Comparison of ENCODE assay signal across 18 cellular contexts in genomic region chr1:10669570-10669969, GRCh38.
DNase-seq lines count a peak whose midpoint lies in the region; ATAC-seq and TF ChIP-seq lines count a peak whose summit lies in the region.
"Had no signal": no experiment of that assay in that cellular context is flagged by ENCODE, and none has a peak within 500 bp of the region (broad histone marks: within the 10 kb centered on the region; RNA-seq: fewer than 3 reads in every experiment).

No MANE protein-coding gene starts in this region.

- H3K9ac ChIP-seq in mammary epithelial cell (ENCODE audit: insufficient read depth, low read length) (no peak overlapping the region), rectal smooth muscle tissue (ENCODE audit: low read length) (no peak overlapping the region)

- CTCF ChIA-PET in mammary epithelial cell (lab: Charles Lee; ENCODE audit: low non-redundant PET) = no interaction called here

- H3K9me3 ChIP-seq in breast epithelium = no peaks in the 10 kb centered on the region
- H3K9me3 ChIP-seq in mammary epithelial cell (replicated peaks; ENCODE audit: insufficient read depth, low read length) = no peaks in the 10 kb centered on the region
- no peaks in the 10 kb centered on the region for H3K9me3 ChIP-seq in uterus
- H3K9me3 ChIP-seq: BE2C, HAP-1 had no signal

- dilution Hi-C loops in mammary epithelial cell (cut with HindIII; ENCODE audit: low sequenced_read_pairs) = no loop called here

- H3K27ac ChIP-seq in breast epithelium (peak overlapping the region; percentile 32 to 80), mammary epithelial cell (ENCODE audit: insufficient read depth, low read depth, low read length) (no peak overlapping the region), rectal smooth muscle tissue (ENCODE audit: low read depth, low read length) (peak overlapping the region; percentile 96), uterus (peak overlapping the region; percentile 41 to 55)

- ATAC-seq in HG02884 (IDR thresholded peaks at IDR 0.05; ENCODE audit: unreplicated experiment) (no peak), HG03095 (IDR thresholded peaks at IDR 0.05; ENCODE audit: unreplicated experiment) (no peak)

- H3K27me3 ChIP-seq in breast epithelium (peaks cover 0 to 3% of the 10 kb centered on the region in 2 donors), mammary epithelial cell (ENCODE audit: insufficient read depth, low read length) (no peaks in the 10 kb centered on the region), rectal smooth muscle tissue (ENCODE audit: control insufficient read depth, insufficient read depth, low read length) (no peaks in the 10 kb centered on the region), uterus (no peaks in the 10 kb centered on the region)
- H3K27me3 ChIP-seq: BE2C had no signal

- H3K36me3 ChIP-seq in breast epithelium (no peaks in the 10 kb centered on the region), mammary epithelial cell (ENCODE audit: insufficient read depth, low read length) (no peaks in the 10 kb centered on the region), rectal smooth muscle tissue (ENCODE audit: control insufficient read depth, insufficient read depth, low read length) (peaks cover 2% of the 10 kb centered on the region), uterus (no peaks in the 10 kb centered on the region)
- H3K36me3 ChIP-seq: BE2C, HAP-1 had no signal

- in situ Hi-C loops in mammary epithelial cell (cut with MboI; ENCODE audit: low sequenced_read_pairs in 2 of 2) (no loop called here), GM13977 (cut with MboI; ENCODE audit: low pct_unique_long_range_greater_than_20kb, low sequenced_read_pairs, unreplicated experiment) (no loop called here)

- intact Hi-C loops in breast epithelium (cut with DNase I; ENCODE audit: low total_unique reads) (no loop called here), mammary epithelial cell (cut with micrococcal nuclease) (no loop called here), uterus (cut with DNase I; ENCODE audit: low total_unique reads) (no loop called here)

- no peak overlapping the region for H3K4me2 ChIP-seq in mammary epithelial cell (ENCODE audit: insufficient read depth, low read depth, low read length)

- no peak for DNase-seq in breast epithelium (ENCODE audit: low spot score in 2 of 2)
- DNase-seq in mammary epithelial cell = no peak
- DNase-seq in left kidney (ENCODE audit: low read depth, low spot score) = peak; percentile 48
- DNase-seq in uterus = no peak
- no peak for DNase-seq in GM13977 (ENCODE audit: low spot score)
- DNase-seq: BE2C; Calu3; CD4-positive, alpha-beta memory T cell; NCI-H1105 treated with DMSO at 0.1 percent for 48 hours; NCI-H1694 treated with DMSO at 0.1 percent for 48 hours; NCI-H2107; NCI-H226; NCI-H526; SIG-M5 had no signal

- H3K4me3 ChIP-seq in breast epithelium = no peak overlapping the region
- H3K4me3 ChIP-seq in mammary epithelial cell (replicated peaks in 1 of 3; ENCODE audit: insufficient read depth in 1 of 3, low read depth in 2 of 3, low read length in 3 of 3) = no peak overlapping the region
- no peak overlapping the region for H3K4me3 ChIP-seq in rectal smooth muscle tissue (ENCODE audit: low read length)
- H3K4me3 ChIP-seq in uterus = no peak overlapping the region
- H3K4me3 ChIP-seq: HAP-1 had no signal

- TF ChIP-seq POLR2A in breast epithelium (IDR thresholded peaks at IDR 0.05) = no peak
- no peak for TF ChIP-seq POLR2A in uterus (IDR thresholded peaks at IDR 0.05)

- no peaks in the 10 kb centered on the region for H4K20me1 ChIP-seq in mammary epithelial cell (ENCODE audit: insufficient read depth, low read length)

- H2AFZ ChIP-seq in mammary epithelial cell (ENCODE audit: low read depth, low read length) = no peak overlapping the region

- H3K79me2 ChIP-seq in mammary epithelial cell (ENCODE audit: insufficient read depth, low read length) = peaks cover 2% of the 10 kb centered on the region

- BruUV-seq in mammary epithelial cell (replicated peaks; lab: Mats Ljungman, UMichigan) = no TSS peak

- H3K4me1 ChIP-seq in breast epithelium (peaks cover 0 to 17% of the 10 kb centered on the region in 2 donors), mammary epithelial cell (ENCODE audit: insufficient read depth, low read length) (no peaks in the 10 kb centered on the region), rectal smooth muscle tissue (ENCODE audit: control insufficient read depth, insufficient read depth, low read length) (peaks cover 63% of the 10 kb centered on the region), uterus (peaks cover 0 to 12% of the 10 kb centered on the region in 2 donors)
- H3K4me1 ChIP-seq: BE2C, HAP-1 had no signal

- WGBS in mammary epithelial cell (ENCODE audit: low coverage, missing lambda C conversion rate) = 85% methylated on average over 9 of the region's 12 CpGs

- no peak for TF ChIP-seq CTCF in breast epithelium (IDR thresholded peaks at IDR 0.05)
- no peak for TF ChIP-seq CTCF in mammary epithelial cell (conservative IDR thresholded peaks at IDR 0.05 in 1 of 2, IDR thresholded peaks at IDR 0.05 in 1 of 2; ENCODE audit: extremely low read depth in 1 of 2, insufficient read depth in 1 of 2, low read depth in 1 of 2, low read length in 2 of 2)
- no peak for TF ChIP-seq CTCF in uterus (IDR thresholded peaks at IDR 0.05)
- no peak for TF ChIP-seq CTCF in GM13977 (IDR thresholded peaks at IDR 0.05; ENCODE audit: extremely low read depth, insufficient read depth, missing control alignments)
